9 cellular contexts compared by ENCODE assay signal in the genomic region with DNA sequence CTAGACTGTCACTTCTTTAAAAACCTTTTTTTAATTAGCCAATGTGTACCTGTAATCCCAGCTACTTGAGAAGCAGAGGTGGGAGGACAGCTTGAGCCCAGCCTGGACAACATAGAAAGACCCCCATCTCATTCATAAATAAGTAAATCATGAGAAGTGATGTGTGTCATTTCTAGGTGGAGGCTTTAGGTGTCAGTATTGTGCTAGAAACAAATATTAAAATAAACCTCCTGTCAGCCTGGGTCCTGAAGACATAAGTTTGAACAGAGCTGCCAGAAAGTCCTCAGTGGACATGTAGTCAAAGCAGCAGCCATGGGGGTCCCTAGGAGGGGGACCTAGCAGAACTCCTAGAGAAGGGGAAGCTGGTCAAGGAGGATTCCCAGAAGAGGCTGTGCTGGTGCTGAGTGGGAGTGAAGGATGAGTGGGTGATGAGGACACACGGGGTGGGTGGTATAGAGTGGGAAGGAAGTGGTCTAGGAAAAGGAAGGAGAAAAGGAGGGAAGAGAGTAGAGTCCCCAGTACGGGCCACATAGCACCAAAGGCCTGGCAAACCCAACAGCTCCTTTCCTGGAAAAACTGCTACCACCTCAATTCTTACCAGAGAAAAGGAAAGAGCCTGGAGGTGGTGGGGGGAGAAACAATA.
A peak's percentile ranks its signal among the peaks of the same experiment; 100 is the strongest.
DNase-seq lines count a peak whose midpoint lies in the region; ATAC-seq, FAIRE-seq and TF ChIP-seq lines count a peak whose summit lies in the region.
"Had no signal": no experiment of that assay in that cellular context is flagged by ENCODE, and none has a peak within 500 bp of the region (broad histone marks: within the 10 kb centered on the region; RNA-seq: fewer than 3 reads in every experiment).

No MANE protein-coding gene starts in this region.

- H3K9me3 ChIP-seq in BLaER1 treated with 17β-estradiol and CSF1 and Interleukin-3, amounts not matched to agents 10 nM and 100 nM (replicated peaks in 1 of 11): no peaks in the 10 kb centered on the region
- no peaks in the 10 kb centered on the region for H3K9me3 ChIP-seq in keratinocyte (ENCODE audit: control insufficient read depth, low read depth, low read length)

- no peaks in the 10 kb centered on the region for H3K9me1 ChIP-seq in keratinocyte (ENCODE audit: control insufficient read depth, extremely low read depth, insufficient read depth, low read length)

- no peaks in the 10 kb centered on the region for H3K36me3 ChIP-seq in BLaER1 treated with 17β-estradiol and CSF1 and Interleukin-3, amounts not matched to agents 10 nM and 100 nM
- no peaks in the 10 kb centered on the region for H3K36me3 ChIP-seq in keratinocyte (ENCODE audit: control insufficient read depth in 2 of 2, extremely low read depth in 1 of 2, insufficient read depth in 2 of 2, low read length in 2 of 2)

- H3K4me2 ChIP-seq in BLaER1 treated with 17β-estradiol and CSF1 and Interleukin-3, amounts not matched to agents 10 nM and 100 nM: peak overlapping the region in 9 of 11 experiments; percentile 4 to 48 (median 31); a peak in 12 of 22 replicates
- no peak overlapping the region for H3K4me2 ChIP-seq in keratinocyte (ENCODE audit: control insufficient read depth, extremely low read depth, insufficient read depth, low read depth, low read length)

- no peak overlapping the region for H3K4me3 ChIP-seq in BLaER1 treated with 17β-estradiol and CSF1 and Interleukin-3, amounts not matched to agents 10 nM and 100 nM
- H3K4me3 ChIP-seq in keratinocyte (ENCODE audit: control insufficient read depth in 2 of 3, extremely low read depth in 1 of 3, insufficient read depth in 2 of 3, low read depth in 1 of 3, low read length in 3 of 3): no peak overlapping the region

- H3K4me1 ChIP-seq in BLaER1 treated with 17β-estradiol and CSF1 and Interleukin-3, amounts not matched to agents 10 nM and 100 nM: peaks cover 12 to 23% (median 16%) of the 10 kb centered on the region in 10 experiments; a peak in 19 of 20 replicates
- peaks cover 21% of the 10 kb centered on the region for H3K4me1 ChIP-seq in keratinocyte (ENCODE audit: control insufficient read depth, extremely low read depth, insufficient read depth, low read length)

- H3K9ac ChIP-seq in BLaER1 treated with 17β-estradiol and CSF1 and Interleukin-3, amounts not matched to agents 10 nM and 100 nM: 0 out of 22 replicates have a peak overlapping the region, but pooled peaks of 1 of the 11 experiments have one; percentile 27
- no peak overlapping the region for H3K9ac ChIP-seq in keratinocyte (ENCODE audit: control insufficient read depth, extremely low read depth, insufficient read depth, low read length)

- H3K27me3 ChIP-seq in BLaER1 treated with 17β-estradiol and CSF1 and Interleukin-3, amounts not matched to agents 10 nM and 100 nM: no peaks in the 10 kb centered on the region
- peaks cover 10% of the 10 kb centered on the region for H3K27me3 ChIP-seq in keratinocyte (ENCODE audit: control insufficient read depth, extremely low read depth, insufficient read depth, low read length)

- peak in 2 of 3 experiments; percentile 22 to 29 for TF ChIP-seq CTCF in keratinocyte (optimal IDR thresholded peaks at IDR 0.05 in 1 of 3, IDR thresholded peaks at IDR 0.05 in 1 of 3, conservative IDR thresholded peaks at IDR 0.05 in 1 of 3; ENCODE audit: extremely low read depth in 1 of 3, insufficient read depth in 2 of 3, low read length in 3 of 3)

- dilution Hi-C loops in keratinocyte (cut with MboI; ENCODE audit: extremely low pct_ligation_motif_present, low sequenced_read_pairs): no loop called here

- H3K27ac ChIP-seq in BLaER1 treated with 17β-estradiol and CSF1 and Interleukin-3, amounts not matched to agents 10 nM and 100 nM: no peak overlapping the region
- no peak overlapping the region for H3K27ac ChIP-seq in keratinocyte (ENCODE audit: control insufficient read depth, insufficient read depth, low read length)

- H3K79me2 ChIP-seq in keratinocyte (ENCODE audit: control insufficient read depth, insufficient read depth, low read length): no peaks in the 10 kb centered on the region

- FAIRE-seq in keratinocyte (lab: Jason Lieb, UNC): no peak

- no peaks in the 10 kb centered on the region for H4K20me1 ChIP-seq in BLaER1 treated with 17β-estradiol and CSF1 and Interleukin-3, amounts not matched to agents 10 nM and 100 nM
- no peaks in the 10 kb centered on the region for H4K20me1 ChIP-seq in keratinocyte (ENCODE audit: control insufficient read depth, extremely low read depth, insufficient read depth, low read length)

- H2AFZ ChIP-seq in keratinocyte (ENCODE audit: control insufficient read depth, low read length): no peak overlapping the region

- peak; percentile 45 for ATAC-seq in GM19043 (IDR thresholded peaks at IDR 0.05; ENCODE audit: low read depth, unreplicated experiment)
- no peak for ATAC-seq in HG02763 (IDR thresholded peaks at IDR 0.05; ENCODE audit: unreplicated experiment)
- no peak for ATAC-seq in HG02759 (IDR thresholded peaks at IDR 0.05; ENCODE audit: unreplicated experiment)
- ATAC-seq in HG03439 (IDR thresholded peaks at IDR 0.05; ENCODE audit: unreplicated experiment): no peak
- no peak for ATAC-seq in GM18870 (IDR thresholded peaks at IDR 0.05; ENCODE audit: unreplicated experiment)

- DNase-seq in SW480 (ENCODE audit: low spot score) (peak; percentile 48), keratinocyte (ENCODE audit: low read depth, low spot score) (no peak)
- DNase-seq: activated naive CD4-positive, alpha-beta T cell had no signal
